Comparison of ENCODE assay signal across 8 cellular contexts in the genomic region with DNA sequence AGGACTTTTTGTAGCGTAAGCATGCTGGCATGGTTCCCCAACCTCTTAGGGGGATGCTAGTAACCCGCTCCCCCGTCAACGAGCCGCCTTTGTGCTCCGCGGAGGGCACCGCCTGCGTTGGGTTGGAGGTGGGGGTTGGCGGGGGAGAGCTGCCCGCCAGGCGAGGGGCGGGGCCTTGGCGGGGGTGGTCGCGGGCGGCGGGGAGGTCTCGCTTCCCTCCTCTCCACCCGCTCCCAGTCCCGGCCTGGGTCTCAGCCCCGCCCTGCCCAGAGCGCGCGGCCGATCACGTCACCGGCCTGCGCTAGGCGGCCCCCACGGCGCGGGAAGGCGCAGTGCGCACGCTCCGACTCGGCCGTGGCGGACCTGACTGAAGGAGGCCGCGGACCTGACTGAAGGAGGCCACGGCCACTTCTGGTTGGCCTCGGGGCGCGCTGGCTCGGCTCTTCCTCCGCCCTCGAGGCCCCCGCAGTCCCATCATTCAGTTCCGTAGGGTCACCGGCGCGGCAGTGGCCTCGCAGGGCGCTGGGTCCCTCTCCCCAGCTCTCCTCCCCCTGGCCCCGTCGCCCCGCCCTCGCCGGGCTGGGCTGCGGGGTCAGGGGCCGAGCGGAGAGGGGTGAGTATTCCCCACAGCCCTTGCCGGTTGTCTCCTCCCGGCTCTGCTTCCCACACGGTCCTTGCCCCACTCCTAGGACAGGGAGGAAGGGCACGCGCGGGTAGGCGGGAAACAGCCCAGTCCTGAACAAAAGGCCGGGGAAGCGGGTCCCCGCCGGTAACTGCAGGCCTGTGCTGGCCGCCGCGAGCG. TPM values are rescaled to one million over a fixed set of nuclear protein-coding genes. Genes with fewer than 3 reads are reported as not detected.
DNase-seq lines count a peak whose midpoint lies in the region; ATAC-seq and TF ChIP-seq lines count a peak whose summit lies in the region.

A gene (plus strand): TSS at position 330 of the 802 bp plus-strand sequence. CDS start 15,548 bp downstream, outside the sequence.

- no peaks in the 10 kb centered on the region for H3K9me3 Mint-ChIP-seq in stimulated activated naive CD8-positive, alpha-beta T cell treated with anti-CD3 and anti-CD28 coated beads, Interleukin-15, amount 100 ng/mL, for 72 hours

- H3K9me3 ChIP-seq in Loucy (ENCODE audit: insufficient read depth, low read depth, low read length) (no peaks in the 10 kb centered on the region), RWPE2 (ENCODE audit: severe bottlenecking) (no peaks in the 10 kb centered on the region), neural cell (ENCODE audit: low read length) (no peaks in the 10 kb centered on the region)

- H3K36me3 ChIP-seq in H7 (replicated peaks; ENCODE audit: control insufficient read depth, insufficient read depth, low read length) (peaks cover 3% of the 10 kb centered on the region), Loucy (ENCODE audit: insufficient read depth, low read length) (no peaks in the 10 kb centered on the region), RWPE2 (ENCODE audit: low read depth) (peaks cover 6% of the 10 kb centered on the region; the same call in 1 of the 2 replicates), neural cell (ENCODE audit: insufficient read depth, low read length) (no peaks in the 10 kb centered on the region)

- peak within 1 kb of the TSS; percentile 99 to 100 for H3K27ac Mint-ChIP-seq in stimulated activated naive CD8-positive, alpha-beta T cell treated with anti-CD3 and anti-CD28 coated beads, Interleukin-15, amount 100 ng/mL, for 72 hours

- TF ChIP-seq EP300 in neural cell (conservative IDR thresholded peaks at IDR 0.05; ENCODE audit: poor library complexity, severe bottlenecking) = peak; percentile 65

- H3K27ac ChIP-seq in RWPE2 (ENCODE audit: poor library complexity, severe bottlenecking) (peak within 1 kb of the TSS; percentile 46), neural cell (ENCODE audit: low read length) (peak within 1 kb of the TSS; percentile 94)

- H3K4me2 ChIP-seq in Loucy (ENCODE audit: low read depth, low read length, poor library complexity, severe bottlenecking) (peak within 1 kb of the TSS; percentile 98), neural cell (ENCODE audit: low read length) (peak within 1 kb of the TSS; percentile 92)

- H3F3A ChIP-seq in Loucy (ENCODE audit: low read depth) (no peaks in the 10 kb centered on the region), neural cell (ENCODE audit: insufficient read depth, low read length, poor library complexity, severe bottlenecking) (no peaks in the 10 kb centered on the region)

- H3K4me1 ChIP-seq in Loucy (ENCODE audit: insufficient read depth, low read length, poor library complexity, severe bottlenecking) (peaks cover 49% of the 10 kb centered on the region), RWPE2 (ENCODE audit: insufficient read depth, poor library complexity, severe bottlenecking) (no peaks in the 10 kb centered on the region)

- H3K9ac ChIP-seq in Loucy (ENCODE audit: low read depth, low read length, poor library complexity, severe bottlenecking) (peak within 1 kb of the TSS; percentile 99), neural cell (ENCODE audit: low read length) (peak within 1 kb of the TSS; percentile 97)

- H3K4me3 ChIP-seq in H7 (ENCODE audit: insufficient read depth, low read depth, low read length) (peak within 1 kb of the TSS; percentile 84), Loucy (ENCODE audit: low read length, poor library complexity, severe bottlenecking) (peak within 1 kb of the TSS; percentile 100), RWPE2 (ENCODE audit: severe bottlenecking) (peak within 1 kb of the TSS; percentile 79), neural cell (ENCODE audit: low read length) (peak within 1 kb of the TSS; percentile 88)

- H3K4me3 Mint-ChIP-seq in stimulated activated naive CD8-positive, alpha-beta T cell treated with anti-CD3 and anti-CD28 coated beads, Interleukin-15, amount 100 ng/mL, for 72 hours = peak within 1 kb of the TSS; percentile 92 to 94

- H2AFZ ChIP-seq in Loucy (ENCODE audit: low read length) (peak within 1 kb of the TSS; percentile 97), neural cell (ENCODE audit: low read depth, low read length) (peak within 1 kb of the TSS; percentile 97)

- peak; percentile 43 for TF ChIP-seq RAD21 in neural cell (conservative IDR thresholded peaks at IDR 0.05)

- H3K27me3 Mint-ChIP-seq in stimulated activated naive CD8-positive, alpha-beta T cell treated with anti-CD3 and anti-CD28 coated beads, Interleukin-15, amount 100 ng/mL, for 72 hours = no peaks in the 10 kb centered on the region

- H3K27me3 ChIP-seq in H7 (ENCODE audit: control insufficient read depth, insufficient read depth, low read length) (no peaks in the 10 kb centered on the region), Loucy (ENCODE audit: insufficient read depth, low read length, poor library complexity, severe bottlenecking) (no peaks in the 10 kb centered on the region), RWPE2 (ENCODE audit: insufficient read depth, poor library complexity, severe bottlenecking) (no peaks in the 10 kb centered on the region), neural cell (ENCODE audit: insufficient read depth, low read depth, low read length) (no peaks in the 10 kb centered on the region)

- peaks cover 36% of the 10 kb centered on the region for H3K4me1 Mint-ChIP-seq in stimulated activated naive CD8-positive, alpha-beta T cell treated with anti-CD3 and anti-CD28 coated beads, Interleukin-15, amount 100 ng/mL, for 72 hours

- no peaks in the 10 kb centered on the region for H4K20me1 ChIP-seq in Loucy (ENCODE audit: insufficient read depth, low read length, poor library complexity, severe bottlenecking)
- H4K20me1 ChIP-seq in neural cell (ENCODE audit: insufficient read depth) = no peaks in the 10 kb centered on the region

- DNase-seq in ELF-1 (ENCODE audit: low read depth, low spot score) (peak; percentile 96), H7 (peak; percentile 99), RWPE2 (ENCODE audit: low spot score) (peak; percentile 88), fibroblast of the conjunctiva (ENCODE audit: low read depth) (peak; percentile 87)
- peak; percentile 96 for DNase-seq in activated effector memory CD4-positive, alpha-beta T cell treated with anti-CD3 and anti-CD28 coated beads, Interleukin-2, amount 50 U/mL, for 16 hours
- peak; percentile 90 to 91 for DNase-seq in stimulated activated naive CD8-positive, alpha-beta T cell treated with anti-CD3 and anti-CD28 coated beads, Interleukin-15, amount 100 ng/mL, for 72 hours

- H3K9me2 ChIP-seq in Loucy (replicated peaks; ENCODE audit: low read depth, low read length) = no peaks in the 10 kb centered on the region
- no peaks in the 10 kb centered on the region for H3K9me2 ChIP-seq in neural cell (ENCODE audit: insufficient read depth, low read length)

- ATAC-seq in RWPE2 (ENCODE audit: low read depth) = peak; percentile 96
- ATAC-seq in stimulated activated naive CD8-positive, alpha-beta T cell treated with anti-CD3 and anti-CD28 coated beads, Interleukin-15, amount 100 ng/mL, for 72 hours = peak; percentile 96

- TF ChIP-seq CTCF in Loucy (conservative IDR thresholded peaks at IDR 0.05; ENCODE audit: low read length) (no peak), RWPE2 (IDR thresholded peaks at IDR 0.05; ENCODE audit: poor library complexity, severe bottlenecking) (no peak), neural cell (IDR thresholded peaks at IDR 0.05; ENCODE audit: poor library complexity, severe bottlenecking) (no peak)

- H3K79me2 ChIP-seq in Loucy (ENCODE audit: insufficient read depth, low read length) (peaks cover 27% of the 10 kb centered on the region), neural cell (replicated peaks; ENCODE audit: insufficient read depth, low read length) (no peaks in the 10 kb centered on the region)

TF ChIP-seq in neural cell, 6 proteins besides CTCF, POLR2A, EP300 and RAD21:
- TF ChIP-seq TAF1 (IDR thresholded peaks at IDR 0.05; ENCODE audit: low read depth) (peak; percentile 79), MXI1 (conservative IDR thresholded peaks at IDR 0.05; ENCODE audit: poor library complexity, severe bottlenecking) (peak; percentile 47), POLR2AphosphoS5 (IDR thresholded peaks at IDR 0.05) (peak; percentile 99), SMC3 (conservative IDR thresholded peaks at IDR 0.05; ENCODE audit: poor library complexity) (peak; percentile 43), EZH2 (IDR thresholded peaks at IDR 0.05; ENCODE audit: borderline replicate concordance, insufficient read depth, low read length, poor library complexity, severe bottlenecking) (no peak)
- TF ChIP-seq, protein P1, sequence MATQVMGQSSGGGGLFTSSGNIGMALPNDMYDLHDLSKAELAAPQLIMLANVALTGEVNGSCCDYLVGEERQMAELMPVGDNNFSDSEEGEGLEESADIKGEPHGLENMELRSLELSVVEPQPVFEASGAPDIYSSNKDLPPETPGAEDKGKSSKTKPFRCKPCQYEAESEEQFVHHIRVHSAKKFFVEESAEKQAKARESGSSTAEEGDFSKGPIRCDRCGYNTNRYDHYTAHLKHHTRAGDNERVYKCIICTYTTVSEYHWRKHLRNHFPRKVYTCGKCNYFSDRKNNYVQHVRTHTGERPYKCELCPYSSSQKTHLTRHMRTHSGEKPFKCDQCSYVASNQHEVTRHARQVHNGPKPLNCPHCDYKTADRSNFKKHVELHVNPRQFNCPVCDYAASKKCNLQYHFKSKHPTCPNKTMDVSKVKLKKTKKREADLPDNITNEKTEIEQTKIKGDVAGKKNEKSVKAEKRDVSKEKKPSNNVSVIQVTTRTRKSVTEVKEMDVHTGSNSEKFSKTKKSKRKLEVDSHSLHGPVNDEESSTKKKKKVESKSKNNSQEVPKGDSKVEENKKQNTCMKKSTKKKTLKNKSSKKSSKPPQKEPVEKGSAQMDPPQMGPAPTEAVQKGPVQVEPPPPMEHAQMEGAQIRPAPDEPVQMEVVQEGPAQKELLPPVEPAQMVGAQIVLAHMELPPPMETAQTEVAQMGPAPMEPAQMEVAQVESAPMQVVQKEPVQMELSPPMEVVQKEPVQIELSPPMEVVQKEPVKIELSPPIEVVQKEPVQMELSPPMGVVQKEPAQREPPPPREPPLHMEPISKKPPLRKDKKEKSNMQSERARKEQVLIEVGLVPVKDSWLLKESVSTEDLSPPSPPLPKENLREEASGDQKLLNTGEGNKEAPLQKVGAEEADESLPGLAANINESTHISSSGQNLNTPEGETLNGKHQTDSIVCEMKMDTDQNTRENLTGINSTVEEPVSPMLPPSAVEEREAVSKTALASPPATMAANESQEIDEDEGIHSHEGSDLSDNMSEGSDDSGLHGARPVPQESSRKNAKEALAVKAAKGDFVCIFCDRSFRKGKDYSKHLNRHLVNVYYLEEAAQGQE (IDR thresholded peaks at IDR 0.05; ENCODE audit: borderline replicate concordance) = peak; percentile 61

RNA-seq across cellular contexts. Expression of the gene that starts here (rescaled TPM):
- total RNA-seq in H7 (2014; rRNA removed; shearing (Covaris generic)) = 26.8 and 34.5 TPM in 2 replicates
- 10.8 and 12.1 TPM in 2 replicates for polyA plus RNA-seq in neural cell
- 14.1 and 19.3 TPM in 2 replicates for polyA minus RNA-seq in neural cell

Comparison
In these comparisons a context has a peak if more than half of its experiments do, and no peak if none do; other contexts are left out.
1. Peak in every context shown above with its lines: DNase-seq, ATAC-seq, H3K4me3 ChIP-seq and H3K27ac ChIP-seq.